20 cellular contexts compared by ENCODE assay signal in the genomic region with DNA sequence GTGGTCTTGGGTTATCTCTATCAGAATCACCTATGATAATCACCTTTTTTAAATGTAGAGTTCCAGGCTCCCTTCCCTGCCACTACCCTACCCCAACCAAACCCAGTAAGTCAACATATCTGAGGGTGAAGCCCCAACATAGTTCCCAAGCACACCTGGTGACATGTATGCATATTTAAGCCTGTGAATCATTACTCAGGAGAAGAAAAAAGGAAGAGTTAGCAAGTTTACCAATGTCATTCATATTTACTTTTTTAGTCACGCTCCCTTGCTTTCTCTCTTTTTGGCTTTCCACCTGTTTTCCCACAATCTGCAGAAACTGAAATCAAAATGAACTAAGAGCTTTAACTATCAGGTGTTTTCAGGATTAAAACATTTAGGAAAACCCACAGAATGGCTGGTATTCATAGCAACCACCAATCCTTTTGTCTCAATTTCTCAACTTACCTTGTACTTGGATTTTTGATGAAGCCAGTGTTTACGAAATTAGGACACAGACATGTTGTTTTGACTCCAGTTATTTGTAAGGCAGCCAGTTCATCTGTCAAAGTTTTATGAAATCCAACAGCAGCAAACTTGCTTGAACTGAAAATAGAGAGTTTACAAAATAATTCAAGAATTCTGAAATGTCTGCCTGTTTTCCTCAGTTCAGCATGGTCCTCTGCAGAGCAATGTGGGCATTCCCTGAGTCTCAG. TPM values are rescaled to one million over a fixed set of nuclear protein-coding genes. Genes with fewer than 3 reads are reported as not detected.
DNase-seq lines count a peak whose midpoint lies in the region; ATAC-seq, FAIRE-seq and TF ChIP-seq lines count a peak whose summit lies in the region.
"Had no signal": no experiment of that assay in that cellular context is flagged by ENCODE, and none has a peak within 500 bp of the region (broad histone marks: within the 10 kb centered on the region; RNA-seq: fewer than 3 reads in every experiment).

No MANE protein-coding gene starts in this region.

- no peak overlapping the region for H3K9ac ChIP-seq in HUES48 (ENCODE audit: low read depth, low read length)
- no peak overlapping the region for H3K9ac ChIP-seq in H1 (replicated peaks in 1 of 4; ENCODE audit: extremely low read depth in 1 of 4, low read depth in 3 of 4, low read length in 3 of 4)
- H3K9ac ChIP-seq in mesendoderm (ENCODE audit: low read length) = no peak overlapping the region

- no peak overlapping the region for H4K5ac ChIP-seq in H1 (ENCODE audit: insufficient read length, low read depth, low read length)
- no peak overlapping the region for H4K5ac ChIP-seq in mesendoderm (ENCODE audit: low read length)

- H3K14ac ChIP-seq in H1 (ENCODE audit: insufficient read length) = no peak overlapping the region

- H4K8ac ChIP-seq in H1 (ENCODE audit: extremely low read depth, insufficient read depth, low read length) = no peak overlapping the region
- H4K8ac ChIP-seq in mesendoderm (ENCODE audit: low read depth, low read length) = no peak overlapping the region

- no peak for TF ChIP-seq EP300 in H1 (IDR thresholded peaks at IDR 0.05; ENCODE audit: borderline replicate concordance in 1 of 2, low read depth in 2 of 2, low read length in 2 of 2)
- TF ChIP-seq EP300 in sigmoid colon (IDR thresholded peaks at IDR 0.05) = no peak

- H3K27ac ChIP-seq in HUES48 (ENCODE audit: low read depth, low read length) (peak overlapping the region; percentile 73), H1 (ENCODE audit: low read depth, low read length) (no peak overlapping the region), mesendoderm (ENCODE audit: low read depth, low read length) (no peak overlapping the region), sigmoid colon (peak overlapping the region in 1 of 4 donors; percentile 9)
- H3K27ac ChIP-seq: right atrium auricular region had no signal

- H2BK12ac ChIP-seq in H1 (ENCODE audit: low read depth, low read length) = no peak overlapping the region

- CTCF ChIA-PET in H1 (lab: Charles Lee; ENCODE audit: partially characterized antibody) = interaction anchor here (1.8 to 2.9 kb wide), 4 partner anchors 13 to 481 kb away, joined by 5 to 9 read pairs (median 6); no protein-coding TSS in a partner anchor

- no peak for ATAC-seq in GM18517 (IDR thresholded peaks at IDR 0.05; ENCODE audit: unreplicated experiment)

- no peak for TF ChIP-seq POLR2A in H1 (IDR thresholded peaks at IDR 0.05; ENCODE audit: control extremely low read depth in 1 of 2, low read depth in 2 of 2, low read length in 2 of 2)
- TF ChIP-seq POLR2A in sigmoid colon (IDR thresholded peaks at IDR 0.05) = no peak

- H2BK120ac ChIP-seq in H1 (replicated peaks; ENCODE audit: low read depth, low read length) = no peak overlapping the region
- no peak overlapping the region for H2BK120ac ChIP-seq in mesendoderm (ENCODE audit: low read depth, low read length)

- DNase-seq in AG10803 (ENCODE audit: low read depth) = peak; percentile 18
- DNase-seq in H1 (ENCODE audit: low read depth in 1 of 2, low spot score in 2 of 2) = no peak
- DNase-seq in mesendoderm = peak; percentile 36
- DNase-seq in activated effector memory CD4-positive, alpha-beta T cell treated with Interleukin-2 at 50 U/mL for 16 hours = no peak
- DNase-seq in cerebellum (ENCODE audit: low spot score) = no peak
- no peak for DNase-seq in sigmoid colon
- DNase-seq: activated B cell treated with CpG ODN at 0.5 μM for 24 hours; activated effector memory CD4-positive, alpha-beta T cell treated with anti-CD3 and anti-CD28 coated beads, Interleukin-2, amount 50 U/mL, for 16 hours; anterior cingulate cortex; CD4-positive, alpha-beta memory T cell; NCI-H446; SIG-M5 had no signal

- no peak overlapping the region for H3K4me2 ChIP-seq in H1 (ENCODE audit: insufficient read depth in 1 of 2, low read depth in 2 of 2, low read length in 2 of 2)
- H3K4me2 ChIP-seq in mesendoderm (ENCODE audit: low read length) = no peak overlapping the region

- no peak overlapping the region for H3K4ac ChIP-seq in H1 (replicated peaks; ENCODE audit: insufficient read length, low read depth, low read length)
- no peak overlapping the region for H3K4ac ChIP-seq in mesendoderm (ENCODE audit: low read depth, low read length)

- 0 out of 2 replicates have a peak, but pooled peaks cover 5% of the 10 kb centered on the region for H3K4me1 ChIP-seq in HUES48 (ENCODE audit: control insufficient read depth, insufficient read depth, low read length)
- H3K4me1 ChIP-seq in H1 (replicated peaks in 1 of 4; ENCODE audit: control insufficient read depth in 3 of 4, insufficient read depth in 4 of 4, low read length in 3 of 4) = no peaks in the 10 kb centered on the region; a peak in 2 of 7 replicates
- no peaks in the 10 kb centered on the region for H3K4me1 ChIP-seq in mesendoderm (ENCODE audit: control insufficient read depth, low read depth, low read length)
- peaks cover 0 to 9% (median 3%) of the 10 kb centered on the region in 4 donors for H3K4me1 ChIP-seq in sigmoid colon
- H3K4me1 ChIP-seq: right atrium auricular region had no signal

- no peaks in the 10 kb centered on the region for H3K9me3 ChIP-seq in HUES48 (ENCODE audit: control insufficient read depth, insufficient read depth, low read length)
- H3K9me3 ChIP-seq in H1 (ENCODE audit: insufficient read depth in 2 of 2, low read depth in 1 of 2, low read length in 1 of 2) = no peaks in the 10 kb centered on the region
- no peaks in the 10 kb centered on the region for H3K9me3 ChIP-seq in sigmoid colon
- H3K9me3 ChIP-seq: right atrium auricular region had no signal

- no peaks in the 10 kb centered on the region for H4K20me1 ChIP-seq in H1 (replicated peaks in 1 of 2; ENCODE audit: control insufficient read depth in 1 of 2, insufficient read depth in 2 of 2, low read length in 2 of 2)

- no peak overlapping the region for H2AFZ ChIP-seq in H1 (ENCODE audit: low read length)

- no peaks in the 10 kb centered on the region for H3K79me2 ChIP-seq in H1 (ENCODE audit: control insufficient read depth in 1 of 2, insufficient read depth in 2 of 2, low read length in 2 of 2)
- no peaks in the 10 kb centered on the region for H3K79me2 ChIP-seq in mesendoderm (ENCODE audit: control insufficient read depth, insufficient read depth, low read length)

- no peak overlapping the region for H3K23ac ChIP-seq in H1 (ENCODE audit: insufficient read length)
- H3K23ac ChIP-seq in mesendoderm (ENCODE audit: low read length) = no peak overlapping the region

- TF ChIP-seq CTCF in AG10803 (conservative IDR thresholded peaks at IDR 0.05; ENCODE audit: low read length) (no peak), H1 (IDR thresholded peaks at IDR 0.05; ENCODE audit: control extremely low read depth in 1 of 3, insufficient read depth in 1 of 3, low read depth in 1 of 3, low read length in 3 of 3) (no peak), sigmoid colon (IDR thresholded peaks at IDR 0.05) (no peak)

- H2BK15ac ChIP-seq in H1 (ENCODE audit: low read length) = no peak overlapping the region
- H2BK15ac ChIP-seq in mesendoderm (replicated peaks; ENCODE audit: low read depth) = no peak overlapping the region

- no peak overlapping the region for H4K91ac ChIP-seq in H1 (replicated peaks; ENCODE audit: insufficient read length, low read length)

- H2AK5ac ChIP-seq in H1 (ENCODE audit: low read depth, low read length) (no peak overlapping the region), mesendoderm (ENCODE audit: low read length) (no peak overlapping the region)

- TF ChIP-seq RAD21 in H1 (IDR thresholded peaks at IDR 0.05 in 1 of 2, conservative IDR thresholded peaks at IDR 0.05 in 1 of 2; ENCODE audit: low read depth in 2 of 2, low read length in 2 of 2) = no peak

- H3K79me1 ChIP-seq in H1 (ENCODE audit: low read depth, low read length) (no peaks in the 10 kb centered on the region), mesendoderm (ENCODE audit: low read length) (no peaks in the 10 kb centered on the region)

- H2BK5ac ChIP-seq in H1 (ENCODE audit: low read depth, low read length) (no peak overlapping the region), mesendoderm (ENCODE audit: low read length) (no peak overlapping the region)

- H3K36me3 ChIP-seq in HUES48 (ENCODE audit: control insufficient read depth, insufficient read depth, low read length) = no peaks in the 10 kb centered on the region
- no peaks in the 10 kb centered on the region for H3K36me3 ChIP-seq in H1 (ENCODE audit: control insufficient read depth in 2 of 4, insufficient read depth in 4 of 4, low read length in 3 of 4)
- no peaks in the 10 kb centered on the region for H3K36me3 ChIP-seq in mesendoderm (ENCODE audit: control insufficient read depth, insufficient read depth, low read length)
- H3K36me3 ChIP-seq in sigmoid colon = peaks cover 0 to 62% (median 7%) of the 10 kb centered on the region in 4 donors

- H2BK20ac ChIP-seq in H1 (ENCODE audit: low read length) = no peak overlapping the region

- H3K56ac ChIP-seq in H1 (replicated peaks; ENCODE audit: insufficient read length, low read depth, low read length) = no peak overlapping the region
- H3K56ac ChIP-seq in mesendoderm (ENCODE audit: low read length) = no peak overlapping the region

- 91% methylated on average over 2 of the region's 2 CpGs; no CpG with 5 or more reads in 1 of the 2 experiments for WGBS in H1 (ENCODE audit: extremely low coverage in 1 of 2, insufficient coverage in 1 of 2, insufficient read length in 1 of 2, insufficient replicate concordance in 2 of 2, low coverage in 1 of 2, low lambda C conversion rate in 2 of 2, missing lambda C conversion rate in 1 of 2), 2 experiments
- no CpG with 5 or more reads among the region's 2 CpGs for WGBS in mesendoderm (ENCODE audit: extremely low coverage, insufficient coverage, low lambda C conversion rate)
- WGBS in sigmoid colon, 2 donors = 73 to 90% methylated on average over 2 of the region's 2 CpGs

- H3K4me3 ChIP-seq in AG10803 (ENCODE audit: low read length) (no peak overlapping the region), HUES48 (ENCODE audit: low read depth, low read length) (no peak overlapping the region), H1 (ENCODE audit: extremely low read depth in 1 of 4, insufficient read depth in 2 of 4, low read depth in 3 of 4, low read length in 4 of 4) (no peak overlapping the region), mesendoderm (ENCODE audit: low read length) (no peak overlapping the region), sigmoid colon (no peak overlapping the region)
- H3K4me3 ChIP-seq: right atrium auricular region had no signal

- intact Hi-C loops in sigmoid colon (cut with DNase I) = no loop called here

- H3K27me3 ChIP-seq in HUES48 (ENCODE audit: control insufficient read depth, insufficient read depth, low read length) = no peaks in the 10 kb centered on the region
- no peaks in the 10 kb centered on the region for H3K27me3 ChIP-seq in H1 (replicated peaks in 1 of 4; ENCODE audit: control insufficient read depth in 3 of 4, extremely low read depth in 1 of 4, insufficient read depth in 3 of 4, low read length in 3 of 4)
- no peaks in the 10 kb centered on the region for H3K27me3 ChIP-seq in mesendoderm (ENCODE audit: insufficient read depth, low read length, poor library complexity)
- H3K27me3 ChIP-seq in sigmoid colon = no peaks in the 10 kb centered on the region
- H3K27me3 ChIP-seq: right atrium auricular region had no signal

- no peaks in the 10 kb centered on the region for H3K23me2 ChIP-seq in H1 (ENCODE audit: low read depth, low read length)

- H3K18ac ChIP-seq in H1 (ENCODE audit: extremely low read depth, low read length) (no peak overlapping the region), mesendoderm (ENCODE audit: low read length) (no peak overlapping the region)

- peak; percentile 81 for FAIRE-seq in H1 (lab: Jason Lieb, UNC)
- FAIRE-seq: endometrium, frontal cortex, HTR-8/SVneo had no signal

- POLR2A ChIA-PET in H1 (lab: Charles Lee; ENCODE audit: partially characterized antibody) = no interaction called here

RNA-seq across cellular contexts. Expression of gene HSD17B11, which starts 34.0 kb away (rescaled TPM):
- total RNA-seq in H1 (2021; fragmentation: NEBNext Ultra II Directional; extraction: Animal tissue kit (Norgen Biotek cat#: 25700)) = 9.0 and 10.2 TPM in 2 replicates
- polyA plus RNA-seq in H1 (2011; rRNA removed) (2.2 and 6.0 TPM in 2 replicates), sigmoid colon (100 to 1,000 TPM; 139 to 145 (median 142) TPM)
- polyA plus RNA-seq in H1 (2011; cell fraction: cytosol; rRNA removed) = 5.3 TPM
- 1.1 TPM for polyA plus RNA-seq in H1 (2011; cell fraction: nucleus; rRNA removed)
- 5.4 to 9.4 TPM (median 7.3 TPM) in 4 replicates for polyA plus RNA-seq in H1 (2012, experiment 1 of 2)
- 1.2 TPM for polyA plus RNA-seq in H1 (2012, experiment 2 of 2)
- 15.3 TPM for polyA plus RNA-seq in H1 (2013, experiment 1 of 2)
- polyA plus RNA-seq in H1 (2013, experiment 2 of 2) = 19.4 TPM
- 5.8 and 8.1 TPM in 2 replicates for polyA minus RNA-seq in H1 (2011; rRNA and poly(A)+ RNA removed)
- 5.6 TPM for polyA minus RNA-seq in H1 (2011; cell fraction: cytosol; rRNA and poly(A)+ RNA removed)
- 4.5 TPM for polyA minus RNA-seq in H1 (2011; cell fraction: nucleus; rRNA and poly(A)+ RNA removed)
- 6.6 TPM for polyA plus RNA-seq in mesendoderm (2013, experiment 1 of 2)
- polyA plus RNA-seq in mesendoderm (2013, experiment 2 of 2) = 6.2 TPM
- total RNA-seq in cerebellum (25.1 TPM), sigmoid colon (10 to 100 TPM; 57.3 to 97.6 (median 70.3) TPM)

RNA-seq across cellular contexts. Expression of gene HSD17B13, which starts 34.3 kb away (rescaled TPM):
- 0.13 TPM in 1 of 2 replicates, not detected in the other for total RNA-seq in H1 (2021; fragmentation: NEBNext Ultra II Directional; extraction: Animal tissue kit (Norgen Biotek cat#: 25700))
- polyA plus RNA-seq in H1 (2011; rRNA removed) (0.05 and 0.09 TPM in 2 replicates), sigmoid colon (under 1 TPM in 2 of 3 donors, not detected in 1; 0.13 to 0.60 TPM)
- 0.04 TPM for polyA plus RNA-seq in H1 (2011; cell fraction: cytosol; rRNA removed)
- polyA plus RNA-seq in H1 (2011; cell fraction: nucleus; rRNA removed) = 0.06 TPM
- polyA plus RNA-seq in H1 (2012, experiment 1 of 2) = 0.12 TPM in 1 of 4 replicates, not detected in the others
- not detected for polyA plus RNA-seq in H1 (2012, experiment 2 of 2)
- 0.08 TPM for polyA plus RNA-seq in H1 (2013, experiment 1 of 2)
- 0.07 TPM for polyA plus RNA-seq in H1 (2013, experiment 2 of 2)
- 0.28 TPM in 1 of 2 replicates, not detected in the other for polyA minus RNA-seq in H1 (2011; rRNA and poly(A)+ RNA removed)
- polyA minus RNA-seq in H1 (2011; cell fraction: cytosol; rRNA and poly(A)+ RNA removed) = not detected
- not detected for polyA minus RNA-seq in H1 (2011; cell fraction: nucleus; rRNA and poly(A)+ RNA removed)
- not detected for polyA plus RNA-seq in mesendoderm (2013, experiment 1 of 2)
- polyA plus RNA-seq in mesendoderm (2013, experiment 2 of 2) = not detected
- total RNA-seq in cerebellum (0.36 TPM), sigmoid colon (1 to 10 TPM in 2 of 4 donors, under 1 TPM in 2; 0.27 to 1.8 (median 0.91) TPM)
- total RNA-seq: Daoy, right atrium auricular region had no signal
- polyA plus RNA-seq: neural cell had no signal

Comparison
In these comparisons a context has a peak if more than half of its experiments do, and no peak if none do; other contexts are left out.
1. DNase-seq: peak in AG10803 (single experiment) and mesendoderm (single experiment); none in H1 (0 of 2), activated effector memory CD4-positive, alpha-beta T cell treated with Interleukin-2 at 50 U/mL for 16 hours (single experiment), cerebellum (single experiment) and sigmoid colon (single experiment).